ENCODE assay signal across 8 cellular contexts in the genomic region with DNA sequence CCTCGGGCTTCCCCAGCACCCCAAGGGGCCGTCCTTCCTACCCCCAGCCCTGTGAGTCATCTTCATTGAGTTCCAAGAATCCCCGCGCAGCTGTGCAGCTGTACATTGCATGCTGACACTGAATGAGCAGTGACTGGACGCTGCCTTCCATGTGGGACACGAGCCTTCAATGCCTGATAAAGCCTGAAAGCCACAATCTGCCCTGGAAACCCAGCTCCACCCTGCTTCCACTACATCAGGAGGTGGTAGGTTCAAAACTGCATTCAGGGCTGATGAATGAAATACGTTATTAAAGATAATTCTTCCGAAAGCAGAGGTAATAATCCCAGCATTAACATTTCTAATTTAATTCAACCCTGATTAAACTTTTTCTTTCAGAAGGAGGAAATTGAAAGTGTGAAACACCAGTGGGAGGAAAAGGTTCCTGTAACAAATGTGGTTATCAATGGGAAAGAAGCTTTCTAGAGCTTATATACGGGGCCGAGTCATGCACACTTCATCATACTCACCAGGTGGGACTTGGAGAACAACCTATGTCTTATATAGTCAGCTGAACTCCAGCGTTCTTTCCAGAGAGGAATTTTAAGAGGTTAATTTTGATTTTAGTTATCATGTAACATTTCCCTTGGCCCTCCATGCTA.
DNase-seq lines count a peak whose midpoint lies in the region; ATAC-seq and TF ChIP-seq lines count a peak whose summit lies in the region.

No MANE protein-coding gene starts in this region.

- ATAC-seq in HG02642 (IDR thresholded peaks at IDR 0.05; ENCODE audit: poor library complexity, unreplicated experiment) (peak; percentile 51), left lobe of liver (no peak)

- H3K4me1 Mint-ChIP-seq in type B pancreatic cell (ENCODE audit: unreplicated experiment), result peaks cover 13% of the 10 kb centered on the region

- TF ChIP-seq CTCF in BJ (IDR thresholded peaks at IDR 0.05; ENCODE audit: insufficient read depth, low read depth, low read length) (no peak), uterus (IDR thresholded peaks at IDR 0.05) (no peak), type B pancreatic cell (conservative IDR thresholded peaks at IDR 0.05) (no peak)

- POLR2A ChIA-PET in BJ (lab: Charles Lee), result interaction anchor here (0.6 kb wide), 2 partner anchors 229 to 332 kb away, joined by 3 to 10 read pairs; no protein-coding TSS in a partner anchor

- CTCF ChIA-PET in BJ (lab: Yijun Ruan, JAX), result interaction anchor here (1.6 kb wide), 1 partner anchor 13 kb away, joined by 6 read pairs; no protein-coding TSS in a partner anchor

- H3K36me3 ChIP-seq in BJ (ENCODE audit: control insufficient read depth, insufficient read depth, low read length) (no peaks in the 10 kb centered on the region), uterus (no peaks in the 10 kb centered on the region)

- no peak overlapping the region for H3K27ac Mint-ChIP-seq in type B pancreatic cell

- intact Hi-C loops in uterus (cut with DNase I; ENCODE audit: low total_unique reads), result no loop called here

- DNase-seq in BJ (ENCODE audit: low read depth) (peak; percentile 86), islet precursor cell (peak; percentile 84), uterus (peak; percentile 61 to 67), NCI-H1694 treated with DMSO at 0.1 percent for 48 hours (lab: John Stamatoyannopoulos, UW) (no peak), type B pancreatic cell (ENCODE audit: extremely low spot score, unreplicated experiment) (no peak), left lobe of liver (ENCODE audit: low spot score) (no peak)
- DNase-seq in activated T-cell treated with anti-CD3 and anti-CD28 coated beads, Interleukin-2, amount 50 U/mL, for 48 hours, result peak; percentile 57 to 66

- H3K27me3 ChIP-seq in BJ (ENCODE audit: control insufficient read depth, insufficient read depth, low read length) (no peaks in the 10 kb centered on the region), uterus (no peaks in the 10 kb centered on the region)

- H3K9me3 ChIP-seq in uterus, result no peaks in the 10 kb centered on the region

- no peaks in the 10 kb centered on the region for H3K27me3 Mint-ChIP-seq in type B pancreatic cell

- H3K4me3 ChIP-seq in BJ (ENCODE audit: low read depth, low read length), result no peak overlapping the region
- no peak overlapping the region for H3K4me3 ChIP-seq in uterus

- H3K36me3 Mint-ChIP-seq in type B pancreatic cell, result no peaks in the 10 kb centered on the region

- no peaks in the 10 kb centered on the region for H3K9me3 Mint-ChIP-seq in type B pancreatic cell

- no peaks in the 10 kb centered on the region for H3K4me1 ChIP-seq in uterus

- no peak overlapping the region for H3K27ac ChIP-seq in uterus

- TF ChIP-seq POLR2A in uterus (IDR thresholded peaks at IDR 0.05), result no peak

- no peak overlapping the region for H3K4me3 Mint-ChIP-seq in type B pancreatic cell

Comparison
In these comparisons a context has a peak if more than half of its experiments do, and no peak if none do; other contexts are left out.
1. DNase-seq: peak in BJ (single experiment), activated T-cell treated with anti-CD3 and anti-CD28 coated beads, Interleukin-2, amount 50 U/mL, for 48 hours (2 of 2), islet precursor cell (single experiment) and uterus (2 of 2); none in NCI-H1694 treated with DMSO at 0.1 percent for 48 hours (single experiment), type B pancreatic cell (single experiment) and left lobe of liver (single experiment).